18 cellular contexts compared by ENCODE assay signal in the genomic region with DNA sequence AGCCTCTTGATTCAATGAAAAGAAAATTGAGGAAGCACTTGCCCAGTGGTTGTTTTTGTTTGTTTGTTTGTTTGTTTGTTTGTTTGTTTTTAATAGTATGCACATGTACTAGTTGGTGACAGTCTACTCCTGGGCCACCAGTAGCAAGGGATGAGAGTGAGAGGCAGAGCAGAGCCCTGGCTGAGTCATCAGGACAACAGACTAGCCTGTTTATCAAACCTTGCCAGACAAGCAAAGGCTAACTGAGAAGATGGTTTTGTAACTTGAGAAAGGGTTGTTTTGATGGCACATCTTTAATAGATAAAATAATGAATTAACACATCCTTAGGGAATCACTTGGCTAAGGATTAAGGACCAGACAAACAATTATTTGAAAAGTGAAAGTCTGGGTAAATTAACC.
DNase-seq lines count a peak whose midpoint lies in the region; ATAC-seq and TF ChIP-seq lines count a peak whose summit lies in the region.
"Had no signal": no experiment of that assay in that cellular context is flagged by ENCODE, and none has a peak within 500 bp of the region (broad histone marks: within the 10 kb centered on the region; RNA-seq: fewer than 3 reads in every experiment).

No MANE protein-coding gene starts in this region.

- no peak overlapping the region for H2BK15ac ChIP-seq in mesenchymal stem cell (ENCODE audit: low read depth, poor library complexity, severe bottlenecking)

- TF ChIP-seq CTCF in choroid plexus epithelial cell (conservative IDR thresholded peaks at IDR 0.05; ENCODE audit: low read depth, low read length): no peak
- TF ChIP-seq CTCF in transverse colon (IDR thresholded peaks at IDR 0.05): no peak

- in situ Hi-C loops in transverse colon (cut with MboI; ENCODE audit: low pct_ligation_motif_present in 1 of 4, low pct_unique_long_range_greater_than_20kb in 1 of 4, low sequenced_read_pairs in 3 of 4): no loop called here

- H4K8ac ChIP-seq in mesenchymal stem cell (ENCODE audit: low read length): no peak overlapping the region

- H3K4me3 ChIP-seq in MG63 (no peak overlapping the region), choroid plexus epithelial cell (ENCODE audit: low read depth, low read length) (no peak overlapping the region), mesenchymal stem cell (ENCODE audit: insufficient read depth in 1 of 2, low read depth in 1 of 2, low read length in 2 of 2) (no peak overlapping the region), transverse colon (no peak overlapping the region)
- H3K4me3 ChIP-seq: left ventricle myocardium inferior had no signal

- DNase-seq in EL (peak; percentile 20), MG63 (peak; percentile 17), choroid plexus epithelial cell (ENCODE audit: low read depth) (peak; percentile 58), mesenchymal stem cell (peak; percentile 59), H4 (ENCODE audit: low spot score) (no peak), foreskin melanocyte (no peak), transverse colon (no peak)
- DNase-seq: activated CD4-positive, CD25-positive, alpha-beta regulatory T cell treated with anti-CD3 and anti-CD28 coated beads, Interleukin-2, amount 50 U/mL, for 72 hours; amniotic stem cell; cerebellar nuclear complex; endodermal cell; left ventricle myocardium inferior; NCI-H1694; SHP77 treated with DMSO at 0.1 percent for 48 hours; stimulated activated CD4-positive, alpha-beta T cell treated with anti-CD3 and anti-CD28 coated beads, Interleukin-4, amount 100 ng/mL, for 1 hour; substantia nigra; T-helper 2 cell had no signal

- H3K79me1 ChIP-seq in mesenchymal stem cell (replicated peaks; ENCODE audit: low read length, poor library complexity, severe bottlenecking): no peaks in the 10 kb centered on the region

- intact Hi-C loops in transverse colon (cut with DNase I; ENCODE audit: low total_unique reads): loop anchor here (2.0 kb wide), 1 partner anchor 32 kb away; no protein-coding TSS in a partner anchor

- no peaks in the 10 kb centered on the region for H3K36me3 ChIP-seq in MG63
- no peaks in the 10 kb centered on the region for H3K36me3 ChIP-seq in mesenchymal stem cell (ENCODE audit: control insufficient read depth in 1 of 2, insufficient read depth in 2 of 2, low read depth in 1 of 2, low read length in 2 of 2)
- no peaks in the 10 kb centered on the region for H3K36me3 ChIP-seq in transverse colon
- H3K36me3 ChIP-seq: left ventricle myocardium inferior had no signal

- no peak overlapping the region for H4K91ac ChIP-seq in mesenchymal stem cell (ENCODE audit: low read length)

- no peaks in the 10 kb centered on the region for H3K9me3 ChIP-seq in MG63
- H3K9me3 ChIP-seq in mesenchymal stem cell (ENCODE audit: control insufficient read depth, low read length): no peaks in the 10 kb centered on the region
- H3K9me3 ChIP-seq in transverse colon: no peaks in the 10 kb centered on the region
- H3K9me3 ChIP-seq: left ventricle myocardium inferior had no signal

- H3K18ac ChIP-seq in mesenchymal stem cell (ENCODE audit: low read depth in 1 of 2, low read length in 2 of 2): no peak overlapping the region

- no peak overlapping the region for H2BK120ac ChIP-seq in mesenchymal stem cell (ENCODE audit: low read depth, low read length)

- no peak overlapping the region for H3K4me2 ChIP-seq in mesenchymal stem cell (ENCODE audit: low read length, poor library complexity, severe bottlenecking)

- H3K23ac ChIP-seq in mesenchymal stem cell (ENCODE audit: low read length in 2 of 2): no peak overlapping the region

- ATAC-seq in GM21381 (IDR thresholded peaks at IDR 0.05; ENCODE audit: unreplicated experiment): no peak

- no peak overlapping the region for H2AK5ac ChIP-seq in mesenchymal stem cell (ENCODE audit: low read length, severe bottlenecking)

- no peak for TF ChIP-seq EP300 in transverse colon (IDR thresholded peaks at IDR 0.05; ENCODE audit: low read depth)

- H3K14ac ChIP-seq in mesenchymal stem cell (ENCODE audit: low read length in 2 of 2): no peak overlapping the region

- H3K27me3 ChIP-seq in MG63: no peaks in the 10 kb centered on the region
- no peaks in the 10 kb centered on the region for H3K27me3 ChIP-seq in mesenchymal stem cell (ENCODE audit: control insufficient read depth in 1 of 2, insufficient read depth in 1 of 2, low read length in 2 of 2)
- no peaks in the 10 kb centered on the region for H3K27me3 ChIP-seq in transverse colon

- H2BK5ac ChIP-seq in mesenchymal stem cell (ENCODE audit: low read depth, low read length, poor library complexity, severe bottlenecking): no peak overlapping the region

- H3K9ac ChIP-seq in mesenchymal stem cell (ENCODE audit: low read length): no peak overlapping the region

- H3K27ac ChIP-seq in mesenchymal stem cell (ENCODE audit: low read length, poor library complexity, severe bottlenecking) (no peak overlapping the region), transverse colon (no peak overlapping the region)
- H3K27ac ChIP-seq: left ventricle myocardium inferior had no signal

- no peak overlapping the region for H2AFZ ChIP-seq in mesenchymal stem cell (ENCODE audit: low read depth, low read length)

- TF ChIP-seq POLR2A in transverse colon (IDR thresholded peaks at IDR 0.05): no peak

- H3K4me1 ChIP-seq in mesenchymal stem cell (ENCODE audit: control insufficient read depth, insufficient read depth, low read depth, low read length): no peaks in the 10 kb centered on the region
- H3K4me1 ChIP-seq in transverse colon: no peaks in the 10 kb centered on the region

- H3K4ac ChIP-seq in mesenchymal stem cell (ENCODE audit: low read depth in 1 of 2, low read length in 2 of 2): no peak overlapping the region

- H2BK12ac ChIP-seq in mesenchymal stem cell (ENCODE audit: low read length in 2 of 2): no peak overlapping the region

Comparison
In these comparisons a context has a peak if more than half of its experiments do, and no peak if none do; other contexts are left out.
1. DNase-seq: peak in EL (single experiment), MG63 (single experiment), choroid plexus epithelial cell (single experiment) and mesenchymal stem cell (single experiment); none in H4 (single experiment), foreskin melanocyte (single experiment) and transverse colon (single experiment).